In the genomic region with DNA sequence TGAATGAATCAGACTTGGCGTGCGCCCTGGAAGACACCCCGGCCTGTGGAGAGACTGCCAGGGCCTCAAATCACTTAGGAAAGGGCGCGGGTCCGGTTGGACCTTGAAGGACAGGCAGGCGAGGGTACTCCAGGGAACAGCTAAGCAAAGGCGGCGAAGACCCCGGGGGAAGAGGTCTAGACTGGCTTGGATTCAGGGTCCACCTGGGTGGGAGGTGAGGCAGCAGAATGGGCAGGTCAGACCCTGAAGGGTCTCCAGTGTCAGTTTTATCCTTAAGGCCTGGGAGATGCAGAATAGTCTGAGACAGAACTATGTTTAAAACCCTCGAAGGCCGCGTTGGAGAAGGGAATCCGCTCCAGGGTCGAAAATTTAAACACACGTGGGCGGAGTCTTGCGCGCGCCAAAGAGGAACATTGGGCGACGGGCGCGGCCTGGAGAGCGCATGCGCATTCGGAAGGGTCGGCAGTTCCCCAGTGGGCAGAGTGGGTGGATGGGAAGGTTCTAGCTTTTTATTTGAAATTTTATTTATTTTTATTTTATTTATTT, we compare ENCODE assay signal across 8 cellular contexts. TPM values are rescaled to one million over a fixed set of nuclear protein-coding genes. Genes with fewer than 3 reads are reported as not detected.
DNase-seq lines count a peak whose midpoint lies in the region; ATAC-seq and TF ChIP-seq lines count a peak whose summit lies in the region.

No MANE protein-coding gene starts in this region.

- intact Hi-C loops in tibial artery (cut with DNase I; ENCODE audit: low total_unique reads): no loop called here

- H3K27me3 ChIP-seq in SK-N-SH (ENCODE audit: insufficient read depth): no peaks in the 10 kb centered on the region
- no peaks in the 10 kb centered on the region for H3K27me3 ChIP-seq in tibial artery

- peak overlapping the region; percentile 99 to 100 for H3K27ac Mint-ChIP-seq in activated naive CD4-positive, alpha-beta T cell treated with anti-CD3 and anti-CD28 coated beads, Interleukin-2, amount 50 U/mL, for 72 hours
- peak overlapping the region; percentile 82 for H3K27ac Mint-ChIP-seq in glutamatergic neuron (ENCODE audit: unreplicated experiment)
- peak overlapping the region; percentile 100 for H3K27ac Mint-ChIP-seq in osteocyte (ENCODE audit: unreplicated experiment)

- peaks cover 10 to 19% of the 10 kb centered on the region in 2 experiments for H3K36me3 ChIP-seq in SK-N-SH (replicated peaks in 1 of 2; ENCODE audit: control insufficient read depth in 1 of 2, insufficient read depth in 2 of 2, low read length in 1 of 2)
- H3K36me3 ChIP-seq in tibial artery: peaks cover 0 to 17% (median 8%) of the 10 kb centered on the region in 3 donors

- H3F3A ChIP-seq in SK-N-SH (replicated peaks; ENCODE audit: insufficient read depth): peaks cover 63% of the 10 kb centered on the region

- no peak for ATAC-seq in activated naive CD4-positive, alpha-beta T cell treated with anti-CD3 and anti-CD28 coated beads, Interleukin-2, amount 50 U/mL, for 72 hours

- H3K9me3 ChIP-seq in SK-N-SH (no peaks in the 10 kb centered on the region), tibial artery (no peaks in the 10 kb centered on the region)

- WGBS in SK-N-SH (ENCODE audit: low lambda C conversion rate): 2% methylated on average over 27 of the region's 28 CpGs

- TF ChIP-seq CTCF in SK-N-SH (IDR thresholded peaks at IDR 0.05) (no peak), glutamatergic neuron (IDR thresholded peaks at IDR 0.05; ENCODE audit: partially characterized antibody, unreplicated experiment) (no peak), osteocyte (IDR thresholded peaks at IDR 0.05) (no peak), tibial artery (IDR thresholded peaks at IDR 0.05) (no peak)

- peak; percentile 78 for DNase-seq in NK-92 treated with Interleukin-12 subunit alpha and Interleukin-12 subunit beta, amount 100 ng/mL, for 24 hours (lab: John Stamatoyannopoulos, UW)
- no peak for DNase-seq in NK-92 (lab: John Stamatoyannopoulos, UW; ENCODE audit: unreplicated experiment)
- peak; percentile 86 for DNase-seq in NAMALWA (ENCODE audit: low spot score)
- peak; percentile 87 for DNase-seq in SK-N-SH
- DNase-seq in activated naive CD4-positive, alpha-beta T cell treated with anti-CD3 and anti-CD28 coated beads, Interleukin-2, amount 50 U/mL, for 72 hours (ENCODE audit: low spot score in 2 of 2): peak; percentile 81 to 86
- peak; percentile 84 for DNase-seq in glutamatergic neuron
- peak; percentile 91 for DNase-seq in osteocyte (ENCODE audit: extremely low spot score, unreplicated experiment)
- DNase-seq in tibial artery: peak; percentile 66 to 88

- H3K9me3 Mint-ChIP-seq in activated naive CD4-positive, alpha-beta T cell treated with anti-CD3 and anti-CD28 coated beads, Interleukin-2, amount 50 U/mL, for 72 hours: no peaks in the 10 kb centered on the region
- peaks cover 11% of the 10 kb centered on the region for H3K9me3 Mint-ChIP-seq in glutamatergic neuron (ENCODE audit: unreplicated experiment)
- no peaks in the 10 kb centered on the region for H3K9me3 Mint-ChIP-seq in osteocyte (ENCODE audit: unreplicated experiment)

- CTCF ChIA-PET in SK-N-SH (lab: Yijun Ruan, JAX): interaction anchor here (0.8 to 4.6 kb wide), 8 partner anchors 11 to 85 kb away, joined by 3 to 30 read pairs (median 4); a partner anchor contains a TSS

- no peaks in the 10 kb centered on the region for H3K9me2 ChIP-seq in SK-N-SH

- H3K9ac ChIP-seq in SK-N-SH: peak overlapping the region; percentile 96

- TF ChIP-seq RAD21 in SK-N-SH (IDR thresholded peaks at IDR 0.05; ENCODE audit: low read length): no peak

- POLR2A ChIA-PET in SK-N-SH (lab: Yijun Ruan, JAX): interaction anchor here (0.8 to 1.7 kb wide), 4 partner anchors 10 to 23 kb away, joined by 3 to 5 read pairs (median 4); no protein-coding TSS in a partner anchor

- peak overlapping the region; percentile 98 to 100 for H3K27ac ChIP-seq in SK-N-SH (ENCODE audit: low read depth in 2 of 2, low read length in 1 of 2)
- peak overlapping the region; percentile 85 to 91 for H3K27ac ChIP-seq in tibial artery

- peaks cover 13% of the 10 kb centered on the region for H4K20me1 ChIP-seq in SK-N-SH (ENCODE audit: insufficient read depth)

- H3K4me3 ChIP-seq in SK-N-SH (ENCODE audit: low read depth in 2 of 2, low read length in 1 of 2) (peak overlapping the region; percentile 74 to 87), tibial artery (peak overlapping the region; percentile 57 to 59)

- H3K27me3 Mint-ChIP-seq in glutamatergic neuron (ENCODE audit: unreplicated experiment): peaks cover 9% of the 10 kb centered on the region
- no peaks in the 10 kb centered on the region for H3K27me3 Mint-ChIP-seq in osteocyte (ENCODE audit: unreplicated experiment)

- peak overlapping the region; percentile 98 for H3K4me2 ChIP-seq in SK-N-SH

- H3K36me3 Mint-ChIP-seq in activated naive CD4-positive, alpha-beta T cell treated with anti-CD3 and anti-CD28 coated beads, Interleukin-2, amount 50 U/mL, for 72 hours: peaks cover 35 to 61% of the 10 kb centered on the region in 2 donors
- H3K36me3 Mint-ChIP-seq in glutamatergic neuron (ENCODE audit: unreplicated experiment) (no peaks in the 10 kb centered on the region), osteocyte (ENCODE audit: unreplicated experiment) (peaks cover 4% of the 10 kb centered on the region)

- H3K4me1 ChIP-seq in SK-N-SH (ENCODE audit: control insufficient read depth in 1 of 2, insufficient read depth in 2 of 2, low read depth in 1 of 2, low read length in 1 of 2) (peaks cover 7 to 50% of the 10 kb centered on the region in 2 experiments; a peak in 3 of 4 replicates), tibial artery (peaks cover 0 to 32% (median 16%) of the 10 kb centered on the region in 4 donors)

- H3K4me3 Mint-ChIP-seq in glutamatergic neuron (ENCODE audit: unreplicated experiment): peak overlapping the region; percentile 95
- peak overlapping the region; percentile 97 for H3K4me3 Mint-ChIP-seq in osteocyte (ENCODE audit: unreplicated experiment)

- TF ChIP-seq EP300 in SK-N-SH (IDR thresholded peaks at IDR 0.05; ENCODE audit: borderline replicate concordance in 1 of 2, low read depth in 1 of 2, low read length in 1 of 2): peak in 1 of 2 experiments; percentile 21; a peak in 1 of 4 replicates

- peaks cover 42% of the 10 kb centered on the region for H3K79me2 ChIP-seq in SK-N-SH (ENCODE audit: insufficient read depth)

- H2AFZ ChIP-seq in SK-N-SH (ENCODE audit: low read depth): peak overlapping the region; percentile 71

- H3K4me1 Mint-ChIP-seq in glutamatergic neuron (ENCODE audit: low read depth, unreplicated experiment) (peaks cover 4% of the 10 kb centered on the region), osteocyte (ENCODE audit: unreplicated experiment) (peaks cover 71% of the 10 kb centered on the region)

TF ChIP-seq in SK-N-SH, 30 proteins besides CTCF, POLR2A, EP300 and RAD21 (continues in another document):
- TF ChIP-seq ELF1 (IDR thresholded peaks at IDR 0.05) (no peak), POLR2AphosphoS5 (IDR thresholded peaks at IDR 0.05; ENCODE audit: low read depth, low read length) (no peak; the same call in 1 of the 2 replicates), GATA2 (CRISPR knock-in tag; IDR thresholded peaks at IDR 0.05) (no peak), MXI1 (IDR thresholded peaks at IDR 0.05; ENCODE audit: low read depth, low read length) (peak; percentile 80)
- TF ChIP-seq, protein P1, sequence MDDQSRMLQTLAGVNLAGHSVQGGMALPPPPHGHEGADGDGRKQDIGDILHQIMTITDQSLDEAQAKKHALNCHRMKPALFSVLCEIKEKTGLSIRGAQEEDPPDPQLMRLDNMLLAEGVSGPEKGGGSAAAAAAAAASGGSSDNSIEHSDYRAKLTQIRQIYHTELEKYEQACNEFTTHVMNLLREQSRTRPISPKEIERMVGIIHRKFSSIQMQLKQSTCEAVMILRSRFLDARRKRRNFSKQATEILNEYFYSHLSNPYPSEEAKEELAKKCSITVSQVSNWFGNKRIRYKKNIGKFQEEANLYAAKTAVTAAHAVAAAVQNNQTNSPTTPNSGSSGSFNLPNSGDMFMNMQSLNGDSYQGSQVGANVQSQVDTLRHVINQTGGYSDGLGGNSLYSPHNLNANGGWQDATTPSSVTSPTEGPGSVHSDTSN (IDR thresholded peaks at IDR 0.05): no peak

RNA-seq across cellular contexts. Expression of a gene that starts 0.6 kb away (rescaled TPM):
- polyA plus RNA-seq in SK-N-SH (2012; rRNA removed): 17.3 and 24.3 TPM in 2 replicates
- polyA plus RNA-seq in SK-N-SH (2012; cell fraction: cytosol; rRNA removed): 9.3 and 10.4 TPM in 2 replicates
- polyA plus RNA-seq in SK-N-SH (2012; cell fraction: nucleus; rRNA removed): 96.8 and 169 TPM in 2 replicates
- total RNA-seq in activated naive CD4-positive, alpha-beta T cell treated with anti-CD3 and anti-CD28 coated beads, Interleukin-2, amount 50 U/mL, for 72 hours: 100 to 1,000 TPM in 1 of 2 donors, 10 to 100 TPM in 1; 62.8 to 145 TPM
- total RNA-seq in glutamatergic neuron (ENCODE audit: unreplicated experiment): 34.1 TPM
- 64.9 and 71.0 TPM in 2 replicates for total RNA-seq in osteocyte

RNA-seq across cellular contexts. Expression of a gene that starts 25.4 kb away (rescaled TPM):
- 21.0 and 22.2 TPM in 2 replicates for polyA plus RNA-seq in SK-N-SH (2012; rRNA removed)
- 7.8 and 15.2 TPM in 2 replicates for polyA plus RNA-seq in SK-N-SH (2012; cell fraction: cytosol; rRNA removed)
- polyA plus RNA-seq in SK-N-SH (2012; cell fraction: nucleus; rRNA removed): 39.9 and 54.3 TPM in 2 replicates
- 100 to 1,000 TPM; 110 to 145 TPM for total RNA-seq in activated naive CD4-positive, alpha-beta T cell treated with anti-CD3 and anti-CD28 coated beads, Interleukin-2, amount 50 U/mL, for 72 hours
- total RNA-seq in glutamatergic neuron (ENCODE audit: unreplicated experiment): 0.44 TPM
- 0.64 and 1.5 TPM in 2 replicates for total RNA-seq in osteocyte

RNA-seq across cellular contexts. Expression of a gene that starts 39.5 kb away (rescaled TPM):
- not detected in 2 replicates for polyA plus RNA-seq in SK-N-SH (2012; rRNA removed)
- not detected in 2 replicates for polyA plus RNA-seq in SK-N-SH (2012; cell fraction: cytosol; rRNA removed)
- not detected in 2 replicates for polyA plus RNA-seq in SK-N-SH (2012; cell fraction: nucleus; rRNA removed)
- not detected for total RNA-seq in activated naive CD4-positive, alpha-beta T cell treated with anti-CD3 and anti-CD28 coated beads, Interleukin-2, amount 50 U/mL, for 72 hours
- total RNA-seq in glutamatergic neuron (ENCODE audit: unreplicated experiment): not detected
- total RNA-seq in osteocyte: not detected in 2 replicates

RNA-seq across cellular contexts. Expression of a gene that starts 46.9 kb away (rescaled TPM):
- polyA plus RNA-seq in SK-N-SH (2012; rRNA removed): 0.05 and 0.13 TPM in 2 replicates
- 0.03 and 0.09 TPM in 2 replicates for polyA plus RNA-seq in SK-N-SH (2012; cell fraction: cytosol; rRNA removed)
- polyA plus RNA-seq in SK-N-SH (2012; cell fraction: nucleus; rRNA removed): 0.18 TPM in 1 of 2 replicates, not detected in the other
- 1 to 10 TPM in 1 of 2 donors, under 1 TPM in 1; 0.97 to 3.8 TPM for total RNA-seq in activated naive CD4-positive, alpha-beta T cell treated with anti-CD3 and anti-CD28 coated beads, Interleukin-2, amount 50 U/mL, for 72 hours
- total RNA-seq in glutamatergic neuron (ENCODE audit: unreplicated experiment) (not detected), osteocyte (not detected in 2 replicates)

Comparison
In these comparisons a context has a peak if more than half of its experiments do, and no peak if none do; other contexts are left out.
1. RNA of a gene that starts 25.4 kb away (total RNA-seq): 110 to 145 TPM in activated naive CD4-positive, alpha-beta T cell treated with anti-CD3 and anti-CD28 coated beads, Interleukin-2, amount 50 U/mL, for 72 hours; 0.64 to 1.5 TPM in osteocyte and 0.44 TPM in glutamatergic neuron (single experiment); every median in the first group is over 10 times any median in the second.
2. Peak in every context shown above with its lines, with median percentiles within 50 percentile points of each other: H3K27ac Mint-ChIP-seq.